29 cellular contexts compared by ENCODE assay signal in genomic region chr11:11302565-11302964, GRCh38.
"Had no signal": no experiment of that assay in that cellular context is flagged by ENCODE, and none has a peak within 500 bp of the region (broad histone marks: within the 10 kb centered on the region; RNA-seq: fewer than 3 reads in every experiment).

No MANE protein-coding gene starts in this region.

- H3K36me3 ChIP-seq: brain microvascular endothelial cell, colonic mucosa, gastrocnemius medialis, WERI-Rb-1 had no signal

- FAIRE-seq: astrocyte had no signal

- H3K27me3 ChIP-seq: colonic mucosa, dorsolateral prefrontal cortex, foreskin keratinocyte, gastrocnemius medialis, heart left ventricle had no signal

- ATAC-seq: activated CD4-positive, CD25-positive, alpha-beta regulatory T cell treated with anti-CD3 and anti-CD28 coated beads, Interleukin-2, amount 50 U/mL, for 24 hours; activated CD8-positive, alpha-beta T cell treated with anti-CD3 and anti-CD28 coated beads for 36 hours; activated T-cell treated with anti-CD3 and anti-CD28 coated beads, Interleukin-2, amount 50 U/mL, for 4 hours; activated T-helper 17 cell treated with anti-CD3 and anti-CD28 coated beads, Interleukin-2, amount 50 U/mL, for 72 hours; esophagus mucosa; foreskin keratinocyte; gastrocnemius medialis; heart left ventricle had no signal

- H3K4me3 ChIP-seq: colonic mucosa, dorsolateral prefrontal cortex, gastrocnemius medialis, heart left ventricle had no signal

- DNase-seq: activated B cell treated with CpG ODN at 0.5 μM for 24 hours; activated CD4-positive, alpha-beta T cell treated with anti-CD3 and anti-CD28 coated beads for 48 hours; activated CD4-positive, alpha-beta T cell treated with anti-CD3 and anti-CD28 coated beads, Interleukin-2, amount 50 U/mL, for 1 hour; activated CD4-positive, alpha-beta T cell treated with anti-CD3 and anti-CD28 coated beads, Interleukin-2, amount 50 U/mL, for 48 hours; activated CD8-positive, alpha-beta memory T cell treated with anti-CD3 and anti-CD28 coated beads for 24 hours; activated CD8-positive, alpha-beta T cell treated with anti-CD3 and anti-CD28 coated beads for 36 hours; activated effector memory CD4-positive, alpha-beta T cell treated with Interleukin-2 at 50 U/mL for 16 hours; activated gamma-delta T cell treated with Interleukin-2 at 50 U/mL for 16 hours; activated naive CD4-positive, alpha-beta T cell treated with anti-CD3 and anti-CD28 coated beads, Interleukin-2, amount 50 U/mL, for 16 hours; activated naive CD4-positive, alpha-beta T cell treated with Interleukin-2 at 50 U/mL for 16 hours; activated T-cell treated with anti-CD3 and anti-CD28 coated beads, Interleukin-2, amount 50 U/mL, for 4 hours; amniotic stem cell; anterior cingulate cortex; brain microvascular endothelial cell; central memory CD4-positive, alpha-beta T cell; cerebellar nuclear complex; colonic mucosa; dorsolateral prefrontal cortex; effector memory CD4-positive, alpha-beta T cell; foreskin keratinocyte; gastrocnemius medialis; glutamatergic neuron; heart left ventricle; T-helper 2 cell; WERI-Rb-1 had no signal
